Comparison of ENCODE assay signal across 1 cellular context in the genomic region with DNA sequence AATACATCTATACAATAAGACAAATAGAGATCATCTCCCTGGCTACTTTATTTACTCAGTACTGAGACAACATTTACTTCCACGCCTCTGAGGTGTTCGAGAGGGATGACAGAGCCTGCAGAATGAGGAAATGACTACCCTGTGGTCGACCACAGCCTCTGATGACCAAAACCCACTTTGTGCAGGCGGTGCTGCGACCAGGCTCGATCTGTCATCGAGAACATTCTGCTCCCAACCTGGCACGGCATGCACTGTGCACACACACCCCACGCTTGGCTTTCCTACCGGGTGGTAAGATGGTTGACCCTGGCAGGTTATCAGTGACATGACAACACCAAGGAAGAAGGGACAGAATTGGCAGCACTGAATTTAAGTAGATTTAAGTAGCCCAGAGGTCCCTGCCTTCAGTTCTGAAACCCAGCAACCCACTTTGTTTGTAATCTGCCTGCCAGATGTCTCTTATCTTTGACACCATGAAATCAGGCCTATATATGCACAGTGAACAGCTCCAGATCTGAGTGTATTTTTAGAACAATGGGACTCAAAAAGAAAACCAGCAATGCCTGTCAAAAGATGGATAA.
TF ChIP-seq lines count a peak whose summit lies in the region.

No MANE protein-coding gene starts in this region.

TF ChIP-seq in K562, 482 proteins besides CTCF, POLR2A, EP300 and RAD21 (continued from another document):
- TF ChIP-seq, protein P1, sequence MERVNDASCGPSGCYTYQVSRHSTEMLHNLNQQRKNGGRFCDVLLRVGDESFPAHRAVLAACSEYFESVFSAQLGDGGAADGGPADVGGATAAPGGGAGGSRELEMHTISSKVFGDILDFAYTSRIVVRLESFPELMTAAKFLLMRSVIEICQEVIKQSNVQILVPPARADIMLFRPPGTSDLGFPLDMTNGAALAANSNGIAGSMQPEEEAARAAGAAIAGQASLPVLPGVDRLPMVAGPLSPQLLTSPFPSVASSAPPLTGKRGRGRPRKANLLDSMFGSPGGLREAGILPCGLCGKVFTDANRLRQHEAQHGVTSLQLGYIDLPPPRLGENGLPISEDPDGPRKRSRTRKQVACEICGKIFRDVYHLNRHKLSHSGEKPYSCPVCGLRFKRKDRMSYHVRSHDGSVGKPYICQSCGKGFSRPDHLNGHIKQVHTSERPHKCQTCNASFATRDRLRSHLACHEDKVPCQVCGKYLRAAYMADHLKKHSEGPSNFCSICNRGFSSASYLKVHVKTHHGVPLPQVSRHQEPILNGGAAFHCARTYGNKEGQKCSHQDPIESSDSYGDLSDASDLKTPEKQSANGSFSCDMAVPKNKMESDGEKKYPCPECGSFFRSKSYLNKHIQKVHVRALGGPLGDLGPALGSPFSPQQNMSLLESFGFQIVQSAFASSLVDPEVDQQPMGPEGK (CRISPR knock-in tag; IDR thresholded peaks at IDR 0.05; ENCODE audit: borderline replicate concordance) = no peak
- TF ChIP-seq ZNF41 (CRISPR knock-in tag; conservative IDR thresholded peaks at IDR 0.05) (no peak), GATAD2B (IDR thresholded peaks at IDR 0.05; ENCODE audit: borderline replicate concordance) (no peak), CTBP1 (IDR thresholded peaks at IDR 0.05; ENCODE audit: borderline replicate concordance) (no peak), ARID1B (IDR thresholded peaks at IDR 0.05) (peak; percentile 46), KAT2B (IDR thresholded peaks at IDR 0.05; ENCODE audit: low read depth, low read length) (no peak), CBX5 (IDR thresholded peaks at IDR 0.05; ENCODE audit: borderline replicate concordance, low read depth) (no peak), MEF2A (IDR thresholded peaks at IDR 0.05; ENCODE audit: control insufficient read depth, low read depth, low read length) (peak; percentile 86), POU5F1 (IDR thresholded peaks at IDR 0.05; ENCODE audit: borderline replicate concordance, low read depth, low read length, partially characterized antibody) (no peak), CBFA2T2 (conservative IDR thresholded peaks at IDR 0.05) (peak; percentile 54; the same call in 1 of the 2 replicates), SP1 (CRISPR knock-in tag; IDR thresholded peaks at IDR 0.05) (no peak), RBM14 (IDR thresholded peaks at IDR 0.05; ENCODE audit: borderline replicate concordance, insufficient read depth, low read depth, low read length) (no peak), ZNF175 (CRISPR knock-in tag; IDR thresholded peaks at IDR 0.05; ENCODE audit: low read depth) (no peak), SIX5 (IDR thresholded peaks at IDR 0.05; ENCODE audit: borderline replicate concordance in 1 of 2, insufficient read depth in 1 of 2, low read depth in 1 of 2, low read length in 2 of 2) (no peak), HEY1 (CRISPR knock-in tag; IDR thresholded peaks at IDR 0.05; ENCODE audit: borderline replicate concordance) (no peak), RFX5 (IDR thresholded peaks at IDR 0.05; ENCODE audit: low read depth, low read length) (no peak), SMC3 (conservative IDR thresholded peaks at IDR 0.05; ENCODE audit: insufficient read depth, low read depth, low read length) (no peak), ZNF143 (CRISPR knock-in tag; IDR thresholded peaks at IDR 0.05) (no peak), TAL1 (IDR thresholded peaks at IDR 0.05) (peak; percentile 57), CBFA2T3 (IDR thresholded peaks at IDR 0.05) (peak; percentile 71), MTA1 (IDR thresholded peaks at IDR 0.05; ENCODE audit: borderline replicate concordance) (no peak), NCOR1 (IDR thresholded peaks at IDR 0.05) (peak; percentile 22; the same call in 1 of the 2 replicates), KDM1A (IDR thresholded peaks at IDR 0.05) (peak in 1 of 2 experiments; percentile 15; a peak in 1 of 4 replicates), NONO (IDR thresholded peaks at IDR 0.05; ENCODE audit: low read depth in 2 of 2, low read length in 1 of 2) (no peak), TEAD4 (IDR thresholded peaks at IDR 0.05; ENCODE audit: low read length) (peak; percentile 62), TEAD4 (CRISPR knock-in tag; IDR thresholded peaks at IDR 0.05; ENCODE audit: borderline replicate concordance) (no peak), TCF3 (CRISPR knock-in tag; IDR thresholded peaks at IDR 0.05) (peak; percentile 63), GTF2E2 (tag; IDR thresholded peaks at IDR 0.05) (no peak)
- TF ChIP-seq, protein P2, sequence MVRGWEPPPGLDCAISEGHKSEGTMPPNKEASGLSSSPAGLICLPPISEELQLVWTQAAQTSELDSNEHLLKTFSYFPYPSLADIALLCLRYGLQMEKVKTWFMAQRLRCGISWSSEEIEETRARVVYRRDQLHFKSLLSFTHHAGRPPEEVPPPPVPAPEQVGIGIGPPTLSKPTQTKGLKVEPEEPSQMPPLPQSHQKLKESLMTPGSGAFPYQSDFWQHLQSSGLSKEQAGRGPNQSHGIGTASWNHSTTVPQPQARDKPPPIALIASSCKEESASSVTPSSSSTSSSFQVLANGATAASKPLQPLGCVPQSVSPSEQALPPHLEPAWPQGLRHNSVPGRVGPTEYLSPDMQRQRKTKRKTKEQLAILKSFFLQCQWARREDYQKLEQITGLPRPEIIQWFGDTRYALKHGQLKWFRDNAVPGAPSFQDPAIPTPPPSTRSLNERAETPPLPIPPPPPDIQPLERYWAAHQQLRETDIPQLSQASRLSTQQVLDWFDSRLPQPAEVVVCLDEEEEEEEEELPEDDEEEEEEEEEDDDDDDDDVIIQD (CRISPR knock-in tag; IDR thresholded peaks at IDR 0.05) = no peak
- TF ChIP-seq, protein P3, sequence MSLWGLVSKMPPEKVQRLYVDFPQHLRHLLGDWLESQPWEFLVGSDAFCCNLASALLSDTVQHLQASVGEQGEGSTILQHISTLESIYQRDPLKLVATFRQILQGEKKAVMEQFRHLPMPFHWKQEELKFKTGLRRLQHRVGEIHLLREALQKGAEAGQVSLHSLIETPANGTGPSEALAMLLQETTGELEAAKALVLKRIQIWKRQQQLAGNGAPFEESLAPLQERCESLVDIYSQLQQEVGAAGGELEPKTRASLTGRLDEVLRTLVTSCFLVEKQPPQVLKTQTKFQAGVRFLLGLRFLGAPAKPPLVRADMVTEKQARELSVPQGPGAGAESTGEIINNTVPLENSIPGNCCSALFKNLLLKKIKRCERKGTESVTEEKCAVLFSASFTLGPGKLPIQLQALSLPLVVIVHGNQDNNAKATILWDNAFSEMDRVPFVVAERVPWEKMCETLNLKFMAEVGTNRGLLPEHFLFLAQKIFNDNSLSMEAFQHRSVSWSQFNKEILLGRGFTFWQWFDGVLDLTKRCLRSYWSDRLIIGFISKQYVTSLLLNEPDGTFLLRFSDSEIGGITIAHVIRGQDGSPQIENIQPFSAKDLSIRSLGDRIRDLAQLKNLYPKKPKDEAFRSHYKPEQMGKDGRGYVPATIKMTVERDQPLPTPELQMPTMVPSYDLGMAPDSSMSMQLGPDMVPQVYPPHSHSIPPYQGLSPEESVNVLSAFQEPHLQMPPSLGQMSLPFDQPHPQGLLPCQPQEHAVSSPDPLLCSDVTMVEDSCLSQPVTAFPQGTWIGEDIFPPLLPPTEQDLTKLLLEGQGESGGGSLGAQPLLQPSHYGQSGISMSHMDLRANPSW (CRISPR knock-in tag; IDR thresholded peaks at IDR 0.05) = no peak
- TF ChIP-seq, protein P4, sequence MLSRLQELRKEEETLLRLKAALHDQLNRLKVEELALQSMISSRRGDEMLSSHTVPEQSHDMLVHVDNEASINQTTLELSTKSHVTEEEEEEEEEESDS (CRISPR knock-in tag; IDR thresholded peaks at IDR 0.05) = no peak
- TF ChIP-seq, protein P5, sequence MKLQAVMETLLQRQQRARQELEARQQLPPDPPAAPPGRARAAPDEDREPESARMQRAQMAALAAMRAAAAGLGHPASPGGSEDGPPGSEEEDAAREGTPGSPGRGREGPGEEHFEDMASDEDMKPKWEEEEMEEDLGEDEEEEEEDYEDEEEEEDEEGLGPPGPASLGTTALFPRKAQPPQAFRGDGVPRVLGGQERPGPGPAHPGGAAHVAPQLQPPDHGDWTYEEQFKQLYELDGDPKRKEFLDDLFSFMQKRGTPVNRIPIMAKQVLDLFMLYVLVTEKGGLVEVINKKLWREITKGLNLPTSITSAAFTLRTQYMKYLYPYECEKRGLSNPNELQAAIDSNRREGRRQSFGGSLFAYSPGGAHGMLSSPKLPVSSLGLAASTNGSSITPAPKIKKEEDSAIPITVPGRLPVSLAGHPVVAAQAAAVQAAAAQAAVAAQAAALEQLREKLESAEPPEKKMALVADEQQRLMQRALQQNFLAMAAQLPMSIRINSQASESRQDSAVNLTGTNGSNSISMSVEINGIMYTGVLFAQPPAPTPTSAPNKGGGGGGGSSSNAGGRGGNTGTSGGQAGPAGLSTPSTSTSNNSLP (IDR thresholded peaks at IDR 0.05; ENCODE audit: borderline replicate concordance, low read depth, low read length) = no peak
- TF ChIP-seq, protein P6, sequence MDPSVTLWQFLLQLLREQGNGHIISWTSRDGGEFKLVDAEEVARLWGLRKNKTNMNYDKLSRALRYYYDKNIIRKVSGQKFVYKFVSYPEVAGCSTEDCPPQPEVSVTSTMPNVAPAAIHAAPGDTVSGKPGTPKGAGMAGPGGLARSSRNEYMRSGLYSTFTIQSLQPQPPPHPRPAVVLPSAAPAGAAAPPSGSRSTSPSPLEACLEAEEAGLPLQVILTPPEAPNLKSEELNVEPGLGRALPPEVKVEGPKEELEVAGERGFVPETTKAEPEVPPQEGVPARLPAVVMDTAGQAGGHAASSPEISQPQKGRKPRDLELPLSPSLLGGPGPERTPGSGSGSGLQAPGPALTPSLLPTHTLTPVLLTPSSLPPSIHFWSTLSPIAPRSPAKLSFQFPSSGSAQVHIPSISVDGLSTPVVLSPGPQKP (CRISPR knock-in tag; IDR thresholded peaks at IDR 0.05) = no peak
TF ChIP-seq in K562: peak in this region for 11.
